In genomic region chr10:22003111-22003963, GRCh38 we compare ENCODE assay signal across 1 cellular context.
TF ChIP-seq lines count a peak whose summit lies in the region.

A gene with protein sequence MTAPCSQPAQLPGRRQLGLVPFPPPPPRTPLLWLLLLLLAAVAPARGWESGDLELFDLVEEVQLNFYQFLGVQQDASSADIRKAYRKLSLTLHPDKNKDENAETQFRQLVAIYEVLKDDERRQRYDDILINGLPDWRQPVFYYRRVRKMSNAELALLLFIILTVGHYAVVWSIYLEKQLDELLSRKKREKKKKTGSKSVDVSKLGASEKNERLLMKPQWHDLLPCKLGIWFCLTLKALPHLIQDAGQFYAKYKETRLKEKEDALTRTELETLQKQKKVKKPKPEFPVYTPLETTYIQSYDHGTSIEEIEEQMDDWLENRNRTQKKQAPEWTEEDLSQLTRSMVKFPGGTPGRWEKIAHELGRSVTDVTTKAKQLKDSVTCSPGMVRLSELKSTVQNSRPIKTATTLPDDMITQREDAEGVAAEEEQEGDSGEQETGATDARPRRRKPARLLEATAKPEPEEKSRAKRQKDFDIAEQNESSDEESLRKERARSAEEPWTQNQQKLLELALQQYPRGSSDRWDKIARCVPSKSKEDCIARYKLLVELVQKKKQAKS (minus strand): TSS chr10:22003730. CDS start chr10:22003434, 296 bp downstream.

TF ChIP-seq in K562, 482 proteins besides CTCF, POLR2A, EP300 and RAD21 (continued from another document):
- TF ChIP-seq CBX5 (IDR thresholded peaks at IDR 0.05; ENCODE audit: borderline replicate concordance, low read depth) (no peak), NR2C1 (IDR thresholded peaks at IDR 0.05) (no peak), NR2C1 (tag; IDR thresholded peaks at IDR 0.05) (no peak), ZNF780A (CRISPR knock-in tag; IDR thresholded peaks at IDR 0.05) (no peak), HCFC1 (IDR thresholded peaks at IDR 0.05; ENCODE audit: low read depth, low read length) (peak; percentile 23; the same call in 1 of the 2 replicates), ZNF764 (CRISPR knock-in tag; IDR thresholded peaks at IDR 0.05; ENCODE audit: low read depth) (no peak), SETDB1 (IDR thresholded peaks at IDR 0.05; ENCODE audit: low read length) (no peak), ZNF77 (CRISPR knock-in tag; IDR thresholded peaks at IDR 0.05) (no peak), STAT5B (CRISPR knock-in tag; IDR thresholded peaks at IDR 0.05) (no peak), PTRF (tag; IDR thresholded peaks at IDR 0.05) (no peak), ZNF311 (CRISPR knock-in tag; IDR thresholded peaks at IDR 0.05) (no peak), THRAP3 (IDR thresholded peaks at IDR 0.05; ENCODE audit: borderline replicate concordance) (no peak), NR1H2 (CRISPR knock-in tag; IDR thresholded peaks at IDR 0.05) (no peak), CEBPB (tag; IDR thresholded peaks at IDR 0.05) (no peak), TRIM24 (IDR thresholded peaks at IDR 0.05) (peak in 1 of 2 experiments; percentile 16; a peak in 1 of 4 replicates), ZNF124 (CRISPR knock-in tag; IDR thresholded peaks at IDR 0.05) (no peak), SNRNP70 (optimal IDR thresholded peaks at IDR 0.05; ENCODE audit: low read depth, low read length) (no peak), COPS2 (conservative IDR thresholded peaks at IDR 0.05) (no peak), HMG20A (CRISPR knock-in tag; conservative IDR thresholded peaks at IDR 0.05) (no peak), SOX6 (IDR thresholded peaks at IDR 0.05) (peak; percentile 48; the same call in 1 of the 2 replicates), TOE1 (IDR thresholded peaks at IDR 0.05; ENCODE audit: borderline replicate concordance) (no peak), TOE1 (CRISPR knock-in tag; IDR thresholded peaks at IDR 0.05; ENCODE audit: borderline replicate concordance, low read depth) (peak; percentile 39; the same call in 1 of the 2 replicates), ARNT (IDR thresholded peaks at IDR 0.05) (no peak), BDP1 (IDR thresholded peaks at IDR 0.05; ENCODE audit: insufficient read depth, insufficient read length) (no peak), NCOA2 (IDR thresholded peaks at IDR 0.05; ENCODE audit: partially characterized antibody in 2 of 2) (no peak), PML (IDR thresholded peaks at IDR 0.05; ENCODE audit: low read length) (peak; percentile 44; the same call in 1 of the 2 replicates)
- TF ChIP-seq, protein P1, sequence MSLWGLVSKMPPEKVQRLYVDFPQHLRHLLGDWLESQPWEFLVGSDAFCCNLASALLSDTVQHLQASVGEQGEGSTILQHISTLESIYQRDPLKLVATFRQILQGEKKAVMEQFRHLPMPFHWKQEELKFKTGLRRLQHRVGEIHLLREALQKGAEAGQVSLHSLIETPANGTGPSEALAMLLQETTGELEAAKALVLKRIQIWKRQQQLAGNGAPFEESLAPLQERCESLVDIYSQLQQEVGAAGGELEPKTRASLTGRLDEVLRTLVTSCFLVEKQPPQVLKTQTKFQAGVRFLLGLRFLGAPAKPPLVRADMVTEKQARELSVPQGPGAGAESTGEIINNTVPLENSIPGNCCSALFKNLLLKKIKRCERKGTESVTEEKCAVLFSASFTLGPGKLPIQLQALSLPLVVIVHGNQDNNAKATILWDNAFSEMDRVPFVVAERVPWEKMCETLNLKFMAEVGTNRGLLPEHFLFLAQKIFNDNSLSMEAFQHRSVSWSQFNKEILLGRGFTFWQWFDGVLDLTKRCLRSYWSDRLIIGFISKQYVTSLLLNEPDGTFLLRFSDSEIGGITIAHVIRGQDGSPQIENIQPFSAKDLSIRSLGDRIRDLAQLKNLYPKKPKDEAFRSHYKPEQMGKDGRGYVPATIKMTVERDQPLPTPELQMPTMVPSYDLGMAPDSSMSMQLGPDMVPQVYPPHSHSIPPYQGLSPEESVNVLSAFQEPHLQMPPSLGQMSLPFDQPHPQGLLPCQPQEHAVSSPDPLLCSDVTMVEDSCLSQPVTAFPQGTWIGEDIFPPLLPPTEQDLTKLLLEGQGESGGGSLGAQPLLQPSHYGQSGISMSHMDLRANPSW (CRISPR knock-in tag; IDR thresholded peaks at IDR 0.05), result no peak
- TF ChIP-seq, protein P2, sequence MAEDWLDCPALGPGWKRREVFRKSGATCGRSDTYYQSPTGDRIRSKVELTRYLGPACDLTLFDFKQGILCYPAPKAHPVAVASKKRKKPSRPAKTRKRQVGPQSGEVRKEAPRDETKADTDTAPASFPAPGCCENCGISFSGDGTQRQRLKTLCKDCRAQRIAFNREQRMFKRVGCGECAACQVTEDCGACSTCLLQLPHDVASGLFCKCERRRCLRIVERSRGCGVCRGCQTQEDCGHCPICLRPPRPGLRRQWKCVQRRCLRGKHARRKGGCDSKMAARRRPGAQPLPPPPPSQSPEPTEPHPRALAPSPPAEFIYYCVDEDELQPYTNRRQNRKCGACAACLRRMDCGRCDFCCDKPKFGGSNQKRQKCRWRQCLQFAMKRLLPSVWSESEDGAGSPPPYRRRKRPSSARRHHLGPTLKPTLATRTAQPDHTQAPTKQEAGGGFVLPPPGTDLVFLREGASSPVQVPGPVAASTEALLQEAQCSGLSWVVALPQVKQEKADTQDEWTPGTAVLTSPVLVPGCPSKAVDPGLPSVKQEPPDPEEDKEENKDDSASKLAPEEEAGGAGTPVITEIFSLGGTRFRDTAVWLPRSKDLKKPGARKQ (CRISPR knock-in tag; IDR thresholded peaks at IDR 0.05), result no peak
TF ChIP-seq in K562: peak in this region for 139.
